20 cellular contexts compared by ENCODE assay signal in genomic region chr7:4079366-4079765, GRCh38.
A peak's percentile ranks its signal among the peaks of the same experiment; 100 is the strongest.
DNase-seq lines count a peak whose midpoint lies in the region; ATAC-seq and TF ChIP-seq lines count a peak whose summit lies in the region.
"Had no signal": no experiment of that assay in that cellular context is flagged by ENCODE, and none has a peak within 500 bp of the region (broad histone marks: within the 10 kb centered on the region; RNA-seq: fewer than 3 reads in every experiment).

No MANE protein-coding gene starts in this region.

- H3K36me3 ChIP-seq in stomach: peaks cover 0 to 7% (median 6%) of the 10 kb centered on the region in 4 donors

- no peak overlapping the region for H3K4me3 ChIP-seq in stomach
- H3K4me3 ChIP-seq: A549, GM23338 had no signal

- H3K9me3 ChIP-seq in stomach: no peaks in the 10 kb centered on the region
- H3K9me3 ChIP-seq: Caco-2 had no signal

- intact Hi-C loops in activated CD4-positive, alpha-beta T cell treated with anti-CD3 and anti-CD28 coated beads, Interleukin-2, amount 10 ng/mL, durations not matched to agents 24 days and 14 days (cut with micrococcal nuclease): no loop called here
- intact Hi-C loops in stomach (cut with DNase I; ENCODE audit: low total_unique reads): no loop called here

- H3K4me1 Mint-ChIP-seq in activated CD4-positive, alpha-beta T cell treated with anti-CD3 and anti-CD28 coated beads, Interleukin-2, amount 10 ng/mL, durations not matched to agents 24 days and 14 days: no peaks in the 10 kb centered on the region
- H3K4me1 Mint-ChIP-seq in effector memory CD8-positive, alpha-beta T cell (ENCODE audit: low read depth in 2 of 2): no peaks in the 10 kb centered on the region

- TF ChIP-seq POLR2A in stomach (IDR thresholded peaks at IDR 0.05): no peak

- H3K36me3 Mint-ChIP-seq in activated CD4-positive, alpha-beta T cell treated with anti-CD3 and anti-CD28 coated beads, Interleukin-2, amount 10 ng/mL, durations not matched to agents 24 days and 14 days (ENCODE audit: low read depth): no peaks in the 10 kb centered on the region
- peaks cover 3% of the 10 kb centered on the region for H3K36me3 Mint-ChIP-seq in effector memory CD8-positive, alpha-beta T cell (ENCODE audit: insufficient read depth)

- no peaks in the 10 kb centered on the region for H3K27me3 Mint-ChIP-seq in activated CD4-positive, alpha-beta T cell treated with anti-CD3 and anti-CD28 coated beads, Interleukin-2, amount 10 ng/mL, durations not matched to agents 24 days and 14 days
- peaks cover 2 to 30% of the 10 kb centered on the region in 2 donors for H3K27me3 Mint-ChIP-seq in effector memory CD8-positive, alpha-beta T cell
- H3K27me3 Mint-ChIP-seq: CD4-positive, alpha-beta T cell had no signal

- ATAC-seq in GM18907 (IDR thresholded peaks at IDR 0.05; ENCODE audit: unreplicated experiment): no peak
- ATAC-seq in effector memory CD8-positive, alpha-beta T cell (replicated peaks): no peak
- ATAC-seq: A549, GM23338 had no signal

- no peaks in the 10 kb centered on the region for H3K4me1 ChIP-seq in stomach
- H3K4me1 ChIP-seq: A549, Caco-2 had no signal

- H3K27ac ChIP-seq in stomach: no peak overlapping the region
- H3K27ac ChIP-seq: 22Rv1, A549, C4-2B, HL-60 had no signal

- no peak for DNase-seq in activated CD4-positive, alpha-beta T cell treated with anti-CD3 and anti-CD28 coated beads, Interleukin-2, amount 10 ng/mL, durations not matched to agents 24 days and 14 days
- no peak for DNase-seq in activated CD4-positive, alpha-beta T cell treated with anti-CD3 and anti-CD28 coated beads for 4 hours
- DNase-seq in ecto neural progenitor cell (ENCODE audit: low spot score) (peak; percentile 29), mucosa of gallbladder (ENCODE audit: low spot score) (peak; percentile 3), stomach (peak; percentile 9), LoVo (ENCODE audit: low spot score) (no peak)
- DNase-seq in effector memory CD8-positive, alpha-beta T cell: no peak
- DNase-seq: AML-193; Caco-2; CD4-positive, alpha-beta T cell; DMS153; DMS79; GDM1; HCEC 1CT had no signal

- WGBS in stomach, 5 donors: 90 to 93% (median 92%) methylated on average over 11 of the region's 11 CpGs

- H3K27me3 ChIP-seq in stomach: no peaks in the 10 kb centered on the region

- peak overlapping the region; percentile 54 for H3K27ac Mint-ChIP-seq in activated CD4-positive, alpha-beta T cell treated with anti-CD3 and anti-CD28 coated beads, Interleukin-2, amount 10 ng/mL, durations not matched to agents 24 days and 14 days
- no peak overlapping the region for H3K27ac Mint-ChIP-seq in effector memory CD8-positive, alpha-beta T cell
- H3K27ac Mint-ChIP-seq: CD4-positive, alpha-beta T cell; GM23338 had no signal

- H3K4me3 Mint-ChIP-seq in activated CD4-positive, alpha-beta T cell treated with anti-CD3 and anti-CD28 coated beads, Interleukin-2, amount 10 ng/mL, durations not matched to agents 24 days and 14 days: no peak overlapping the region
- H3K4me3 Mint-ChIP-seq in effector memory CD8-positive, alpha-beta T cell: no peak overlapping the region
- H3K4me3 Mint-ChIP-seq: CD4-positive, alpha-beta T cell; GM23338 had no signal

- H3K9me3 Mint-ChIP-seq in activated CD4-positive, alpha-beta T cell treated with anti-CD3 and anti-CD28 coated beads, Interleukin-2, amount 10 ng/mL, durations not matched to agents 24 days and 14 days: peaks cover 4% of the 10 kb centered on the region
- H3K9me3 Mint-ChIP-seq in effector memory CD8-positive, alpha-beta T cell: no peaks in the 10 kb centered on the region
- H3K9me3 Mint-ChIP-seq: CD4-positive, alpha-beta T cell had no signal

- no peak for TF ChIP-seq CTCF in stomach (IDR thresholded peaks at IDR 0.05)

- no peak for TF ChIP-seq EP300 in stomach (IDR thresholded peaks at IDR 0.05)

Comparison
In these comparisons a context has a peak if more than half of its experiments do, and no peak if none do; other contexts are left out.
1. DNase-seq: peak in ecto neural progenitor cell (single experiment), mucosa of gallbladder (single experiment) and stomach (single experiment); none in activated CD4-positive, alpha-beta T cell treated with anti-CD3 and anti-CD28 coated beads, Interleukin-2, amount 10 ng/mL, durations not matched to agents 24 days and 14 days (single experiment), activated CD4-positive, alpha-beta T cell treated with anti-CD3 and anti-CD28 coated beads for 4 hours (0 of 2), LoVo (single experiment) and effector memory CD8-positive, alpha-beta T cell (0 of 3).